ENCODE assay signal across 8 cellular contexts in genomic region chr6:112780498-112781096, GRCh38.
DNase-seq lines count a peak whose midpoint lies in the region; ATAC-seq and TF ChIP-seq lines count a peak whose summit lies in the region.

No MANE protein-coding gene starts in this region.

- no peak overlapping the region for H3K27ac Mint-ChIP-seq in activated naive CD8-positive, alpha-beta T cell treated with anti-CD3 and anti-CD28 coated beads for 36 hours
- no peak overlapping the region for H3K27ac Mint-ChIP-seq in natural killer cell treated with Interleukin-12 subunit alpha and Interleukin-12 subunit beta and Interleukin-15 and Interleukin-18, amount 100 ng/mL, for 72 hours

- H3K4me1 Mint-ChIP-seq in activated naive CD8-positive, alpha-beta T cell treated with anti-CD3 and anti-CD28 coated beads for 36 hours, result no peaks in the 10 kb centered on the region
- no peaks in the 10 kb centered on the region for H3K4me1 Mint-ChIP-seq in natural killer cell treated with Interleukin-12 subunit alpha and Interleukin-12 subunit beta and Interleukin-15 and Interleukin-18, amount 100 ng/mL, for 72 hours (ENCODE audit: low read depth in 2 of 2)

- intact Hi-C loops in heart right ventricle (cut with DNase I), result loop anchor here (1.0 to 10.0 kb wide), 9 partner anchors 1074 to 1132 kb away; partner anchors contain the start of gene MARCKS (in 4 of the 10)

- no peak overlapping the region for H3K27ac ChIP-seq in heart right ventricle

- DNase-seq in EH (ENCODE audit: low read depth) (peak; percentile 87), NCI-H2227 treated with DMSO at 0.1 percent for 48 hours (lab: John Stamatoyannopoulos, UW) (peak; percentile 8), heart right ventricle (peak; percentile 20 to 83), pulmonary artery endothelial cell (ENCODE audit: low read depth, low spot score) (peak; percentile 58)
- peak; percentile 3 for DNase-seq in activated naive CD8-positive, alpha-beta T cell treated with anti-CD3 and anti-CD28 coated beads for 36 hours
- DNase-seq in natural killer cell treated with Interleukin-12 subunit alpha and Interleukin-12 subunit beta and Interleukin-15 and Interleukin-18, amount 100 ng/mL, for 72 hours (ENCODE audit: low spot score), result no peak

- no peaks in the 10 kb centered on the region for H3K36me3 Mint-ChIP-seq in activated naive CD8-positive, alpha-beta T cell treated with anti-CD3 and anti-CD28 coated beads for 36 hours
- no peaks in the 10 kb centered on the region for H3K36me3 Mint-ChIP-seq in natural killer cell treated with Interleukin-12 subunit alpha and Interleukin-12 subunit beta and Interleukin-15 and Interleukin-18, amount 100 ng/mL, for 72 hours

- H3K36me3 ChIP-seq in heart right ventricle, result no peaks in the 10 kb centered on the region

- H3K27me3 ChIP-seq in heart right ventricle, result no peaks in the 10 kb centered on the region

- H3K4me1 ChIP-seq in heart right ventricle, result peaks cover 0 to 5% (median 0%) of the 10 kb centered on the region in 9 donors

- no peak overlapping the region for H3K4me3 ChIP-seq in heart right ventricle

- H3K9me3 ChIP-seq in heart right ventricle, result no peaks in the 10 kb centered on the region

- peak; percentile 76 to 94 (median 86) for TF ChIP-seq CTCF in heart right ventricle (IDR thresholded peaks at IDR 0.05)

- ATAC-seq in GM19438 (IDR thresholded peaks at IDR 0.05; ENCODE audit: low read depth, unreplicated experiment), result peak; percentile 97
- ATAC-seq in HG03354 (IDR thresholded peaks at IDR 0.05; ENCODE audit: poor library complexity, severe bottlenecking, unreplicated experiment), result peak; percentile 96
- peak in 7 of 8 donors; percentile 81 to 96 (median 91) for ATAC-seq in heart right ventricle
- no peak for ATAC-seq in natural killer cell treated with Interleukin-12 subunit alpha and Interleukin-12 subunit beta and Interleukin-15 and Interleukin-18, amount 100 ng/mL, for 72 hours

- H3K9me3 Mint-ChIP-seq in activated naive CD8-positive, alpha-beta T cell treated with anti-CD3 and anti-CD28 coated beads for 36 hours, result no peaks in the 10 kb centered on the region
- no peaks in the 10 kb centered on the region for H3K9me3 Mint-ChIP-seq in natural killer cell treated with Interleukin-12 subunit alpha and Interleukin-12 subunit beta and Interleukin-15 and Interleukin-18, amount 100 ng/mL, for 72 hours

- WGBS in heart right ventricle, 2 donors, result 27 to 30% methylated on average over 9 of the region's 9 CpGs

- no peak overlapping the region for H3K4me3 Mint-ChIP-seq in activated naive CD8-positive, alpha-beta T cell treated with anti-CD3 and anti-CD28 coated beads for 36 hours
- no peak overlapping the region for H3K4me3 Mint-ChIP-seq in natural killer cell treated with Interleukin-12 subunit alpha and Interleukin-12 subunit beta and Interleukin-15 and Interleukin-18, amount 100 ng/mL, for 72 hours

- no peaks in the 10 kb centered on the region for H3K27me3 Mint-ChIP-seq in activated naive CD8-positive, alpha-beta T cell treated with anti-CD3 and anti-CD28 coated beads for 36 hours
- no peaks in the 10 kb centered on the region for H3K27me3 Mint-ChIP-seq in natural killer cell treated with Interleukin-12 subunit alpha and Interleukin-12 subunit beta and Interleukin-15 and Interleukin-18, amount 100 ng/mL, for 72 hours

Comparison
In these comparisons a context has a peak if more than half of its experiments do, and no peak if none do; other contexts are left out.
1. ATAC-seq: peak in GM19438 (single experiment), HG03354 (single experiment) and heart right ventricle (7 of 8); none in natural killer cell treated with Interleukin-12 subunit alpha and Interleukin-12 subunit beta and Interleukin-15 and Interleukin-18, amount 100 ng/mL, for 72 hours (0 of 2).